ENCODE assay signal across 1 cellular context in the genomic region with DNA sequence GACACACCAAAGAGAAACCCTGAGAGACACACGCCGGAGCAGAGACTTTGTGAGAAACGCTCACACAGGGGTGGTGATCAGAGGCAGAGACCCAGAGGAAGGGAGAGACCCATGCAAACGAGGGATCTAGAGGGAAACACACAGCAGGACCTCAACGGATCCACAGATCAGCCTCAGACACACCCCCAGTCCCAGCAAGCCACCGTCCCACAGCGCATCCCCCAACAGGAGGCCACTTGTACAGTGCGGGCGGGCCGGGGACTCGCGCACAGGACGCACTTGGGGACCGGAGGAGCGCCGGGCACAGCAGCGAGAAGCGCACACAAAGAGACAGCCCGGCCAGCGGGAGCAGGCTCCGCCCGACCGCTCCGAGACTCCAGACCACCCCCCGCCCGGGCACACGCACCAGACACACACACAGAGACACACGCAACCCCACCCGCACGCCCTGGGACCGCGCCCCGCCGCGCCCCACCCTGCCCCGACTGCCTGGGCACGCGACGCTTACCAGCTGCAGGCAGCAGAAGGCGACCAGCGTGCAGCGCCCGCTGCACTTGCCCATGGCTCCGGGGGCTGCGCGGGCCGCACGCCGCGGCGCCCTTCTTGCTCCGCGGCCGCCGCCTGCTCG.
A peak's percentile ranks its signal among the peaks of the same experiment; 100 is the strongest.
TF ChIP-seq lines count a peak whose summit lies in the region.

No MANE protein-coding gene starts in this region.

TF ChIP-seq in HEK293, 187 proteins besides CTCF, POLR2A, EP300 and RAD21 (continued from another document and continues in another):
- TF ChIP-seq, protein P1, sequence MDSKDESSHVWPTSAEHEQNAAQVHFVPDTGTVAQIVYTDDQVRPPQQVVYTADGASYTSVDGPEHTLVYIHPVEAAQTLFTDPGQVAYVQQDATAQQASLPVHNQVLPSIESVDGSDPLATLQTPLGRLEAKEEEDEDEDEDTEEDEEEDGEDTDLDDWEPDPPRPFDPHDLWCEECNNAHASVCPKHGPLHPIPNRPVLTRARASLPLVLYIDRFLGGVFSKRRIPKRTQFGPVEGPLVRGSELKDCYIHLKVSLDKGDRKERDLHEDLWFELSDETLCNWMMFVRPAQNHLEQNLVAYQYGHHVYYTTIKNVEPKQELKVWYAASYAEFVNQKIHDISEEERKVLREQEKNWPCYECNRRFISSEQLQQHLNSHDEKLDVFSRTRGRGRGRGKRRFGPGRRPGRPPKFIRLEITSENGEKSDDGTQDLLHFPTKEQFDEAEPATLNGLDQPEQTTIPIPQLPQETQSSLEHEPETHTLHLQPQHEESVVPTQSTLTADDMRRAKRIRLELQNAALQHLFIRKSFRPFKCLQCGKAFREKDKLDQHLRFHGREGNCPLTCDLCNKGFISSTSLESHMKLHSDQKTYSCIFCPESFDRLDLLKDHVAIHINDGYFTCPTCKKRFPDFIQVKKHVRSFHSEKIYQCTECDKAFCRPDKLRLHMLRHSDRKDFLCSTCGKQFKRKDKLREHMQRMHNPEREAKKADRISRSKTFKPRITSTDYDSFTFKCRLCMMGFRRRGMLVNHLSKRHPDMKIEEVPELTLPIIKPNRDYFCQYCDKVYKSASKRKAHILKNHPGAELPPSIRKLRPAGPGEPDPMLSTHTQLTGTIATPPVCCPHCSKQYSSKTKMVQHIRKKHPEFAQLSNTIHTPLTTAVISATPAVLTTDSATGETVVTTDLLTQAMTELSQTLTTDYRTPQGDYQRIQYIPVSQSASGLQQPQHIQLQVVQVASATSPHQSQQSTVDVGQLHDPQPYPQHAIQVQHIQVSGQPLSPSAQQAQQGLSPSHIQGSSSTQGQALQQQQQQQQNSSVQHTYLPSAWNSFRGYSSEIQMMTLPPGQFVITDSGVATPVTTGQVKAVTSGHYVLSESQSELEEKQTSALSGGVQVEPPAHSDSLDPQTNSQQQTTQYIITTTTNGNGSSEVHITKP (tag by site-specific recombination; IDR thresholded peaks at IDR 0.05) = peak; percentile 32; the same call in 1 of the 2 replicates
- TF ChIP-seq ZNF366 (tag by site-specific recombination; conservative IDR thresholded peaks at IDR 0.05) (no peak), ZNF16 (tag by site-specific recombination; IDR thresholded peaks at IDR 0.05; ENCODE audit: low read depth) (no peak), HOXA7 (CRISPR knock-in tag; IDR thresholded peaks at IDR 0.05; ENCODE audit: borderline replicate concordance) (no peak), ZNF121 (tag by site-specific recombination; IDR thresholded peaks at IDR 0.05) (no peak), ZNF626 (tag by site-specific recombination; IDR thresholded peaks at IDR 0.05) (no peak), ZNF555 (tag by site-specific recombination; conservative IDR thresholded peaks at IDR 0.05) (no peak), ZNF514 (tag by site-specific recombination; IDR thresholded peaks at IDR 0.05) (no peak), YY1 (tag by site-specific recombination; IDR thresholded peaks at IDR 0.05) (no peak), ZNF544 (tag by site-specific recombination; IDR thresholded peaks at IDR 0.05) (no peak), GLIS2 (tag by site-specific recombination; IDR thresholded peaks at IDR 0.05) (peak; percentile 83), PRDM1 (tag by site-specific recombination; IDR thresholded peaks at IDR 0.05) (no peak), ZNF221 (tag by site-specific recombination; IDR thresholded peaks at IDR 0.05; ENCODE audit: borderline replicate concordance) (no peak), ZNF335 (tag by site-specific recombination; conservative IDR thresholded peaks at IDR 0.05) (peak; percentile 89), SP2 (tag by site-specific recombination; IDR thresholded peaks at IDR 0.05) (no peak), ZSCAN16 (tag by site-specific recombination; IDR thresholded peaks at IDR 0.05) (no peak), ZNF707 (tag by site-specific recombination; IDR thresholded peaks at IDR 0.05) (no peak), ZNF24 (tag by site-specific recombination; IDR thresholded peaks at IDR 0.05) (no peak), ZNF202 (tag by site-specific recombination; IDR thresholded peaks at IDR 0.05; ENCODE audit: borderline replicate concordance) (no peak), ZNF558 (tag by site-specific recombination; IDR thresholded peaks at IDR 0.05) (no peak), ZEB2 (tag by site-specific recombination; IDR thresholded peaks at IDR 0.05) (0 out of 2 replicates have a peak, but pooled peaks have one; percentile 44), GLI2 (tag by site-specific recombination; IDR thresholded peaks at IDR 0.05; ENCODE audit: borderline replicate concordance, low read depth) (no peak), ZNF140 (tag by site-specific recombination; IDR thresholded peaks at IDR 0.05) (no peak), ZNF621 (tag by site-specific recombination; IDR thresholded peaks at IDR 0.05) (no peak), ZNF155 (tag by site-specific recombination; IDR thresholded peaks at IDR 0.05) (no peak), ZNF266 (tag by site-specific recombination; IDR thresholded peaks at IDR 0.05; ENCODE audit: low read depth) (no peak), ZXDB (tag by site-specific recombination; IDR thresholded peaks at IDR 0.05) (no peak), ZNF571 (tag by site-specific recombination; IDR thresholded peaks at IDR 0.05) (no peak), ZNF473 (tag by site-specific recombination; IDR thresholded peaks at IDR 0.05) (no peak), GLIS1 (tag by site-specific recombination; IDR thresholded peaks at IDR 0.05) (peak; percentile 57; the same call in 1 of the 2 replicates), HOXD13 (CRISPR knock-in tag; IDR thresholded peaks at IDR 0.05; ENCODE audit: borderline replicate concordance) (no peak), ZNF792 (tag by site-specific recombination; IDR thresholded peaks at IDR 0.05) (no peak), ZBTB1 (tag by site-specific recombination; IDR thresholded peaks at IDR 0.05) (no peak), KLF7 (tag by site-specific recombination; IDR thresholded peaks at IDR 0.05; ENCODE audit: borderline replicate concordance) (peak; percentile 80; the same call in 1 of the 2 replicates), ZNF169 (tag by site-specific recombination; IDR thresholded peaks at IDR 0.05) (no peak), ZFHX2 (tag by site-specific recombination; conservative IDR thresholded peaks at IDR 0.05) (peak; percentile 13; the same call in 1 of the 2 replicates), ZNF416 (tag by site-specific recombination; IDR thresholded peaks at IDR 0.05) (no peak), ZNF529 (tag by site-specific recombination; IDR thresholded peaks at IDR 0.05; ENCODE audit: insufficient replicate concordance) (no peak)
- TF ChIP-seq, protein P2, sequence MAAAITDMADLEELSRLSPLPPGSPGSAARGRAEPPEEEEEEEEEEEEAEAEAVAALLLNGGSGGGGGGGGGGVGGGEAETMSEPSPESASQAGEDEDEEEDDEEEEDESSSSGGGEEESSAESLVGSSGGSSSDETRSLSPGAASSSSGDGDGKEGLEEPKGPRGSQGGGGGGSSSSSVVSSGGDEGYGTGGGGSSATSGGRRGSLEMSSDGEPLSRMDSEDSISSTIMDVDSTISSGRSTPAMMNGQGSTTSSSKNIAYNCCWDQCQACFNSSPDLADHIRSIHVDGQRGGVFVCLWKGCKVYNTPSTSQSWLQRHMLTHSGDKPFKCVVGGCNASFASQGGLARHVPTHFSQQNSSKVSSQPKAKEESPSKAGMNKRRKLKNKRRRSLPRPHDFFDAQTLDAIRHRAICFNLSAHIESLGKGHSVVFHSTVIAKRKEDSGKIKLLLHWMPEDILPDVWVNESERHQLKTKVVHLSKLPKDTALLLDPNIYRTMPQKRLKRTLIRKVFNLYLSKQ (tag by site-specific recombination; IDR thresholded peaks at IDR 0.05; ENCODE audit: borderline replicate concordance) = no peak
- TF ChIP-seq, protein P3, sequence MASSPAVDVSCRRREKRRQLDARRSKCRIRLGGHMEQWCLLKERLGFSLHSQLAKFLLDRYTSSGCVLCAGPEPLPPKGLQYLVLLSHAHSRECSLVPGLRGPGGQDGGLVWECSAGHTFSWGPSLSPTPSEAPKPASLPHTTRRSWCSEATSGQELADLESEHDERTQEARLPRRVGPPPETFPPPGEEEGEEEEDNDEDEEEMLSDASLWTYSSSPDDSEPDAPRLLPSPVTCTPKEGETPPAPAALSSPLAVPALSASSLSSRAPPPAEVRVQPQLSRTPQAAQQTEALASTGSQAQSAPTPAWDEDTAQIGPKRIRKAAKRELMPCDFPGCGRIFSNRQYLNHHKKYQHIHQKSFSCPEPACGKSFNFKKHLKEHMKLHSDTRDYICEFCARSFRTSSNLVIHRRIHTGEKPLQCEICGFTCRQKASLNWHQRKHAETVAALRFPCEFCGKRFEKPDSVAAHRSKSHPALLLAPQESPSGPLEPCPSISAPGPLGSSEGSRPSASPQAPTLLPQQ (tag by site-specific recombination; IDR thresholded peaks at IDR 0.05) = no peak
- TF ChIP-seq, protein P4, sequence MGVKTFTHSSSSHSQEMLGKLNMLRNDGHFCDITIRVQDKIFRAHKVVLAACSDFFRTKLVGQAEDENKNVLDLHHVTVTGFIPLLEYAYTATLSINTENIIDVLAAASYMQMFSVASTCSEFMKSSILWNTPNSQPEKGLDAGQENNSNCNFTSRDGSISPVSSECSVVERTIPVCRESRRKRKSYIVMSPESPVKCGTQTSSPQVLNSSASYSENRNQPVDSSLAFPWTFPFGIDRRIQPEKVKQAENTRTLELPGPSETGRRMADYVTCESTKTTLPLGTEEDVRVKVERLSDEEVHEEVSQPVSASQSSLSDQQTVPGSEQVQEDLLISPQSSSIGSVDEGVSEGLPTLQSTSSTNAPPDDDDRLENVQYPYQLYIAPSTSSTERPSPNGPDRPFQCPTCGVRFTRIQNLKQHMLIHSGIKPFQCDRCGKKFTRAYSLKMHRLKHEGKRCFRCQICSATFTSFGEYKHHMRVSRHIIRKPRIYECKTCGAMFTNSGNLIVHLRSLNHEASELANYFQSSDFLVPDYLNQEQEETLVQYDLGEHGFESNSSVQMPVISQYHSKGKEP (tag by site-specific recombination; IDR thresholded peaks at IDR 0.05) = no peak
- TF ChIP-seq, protein P5, sequence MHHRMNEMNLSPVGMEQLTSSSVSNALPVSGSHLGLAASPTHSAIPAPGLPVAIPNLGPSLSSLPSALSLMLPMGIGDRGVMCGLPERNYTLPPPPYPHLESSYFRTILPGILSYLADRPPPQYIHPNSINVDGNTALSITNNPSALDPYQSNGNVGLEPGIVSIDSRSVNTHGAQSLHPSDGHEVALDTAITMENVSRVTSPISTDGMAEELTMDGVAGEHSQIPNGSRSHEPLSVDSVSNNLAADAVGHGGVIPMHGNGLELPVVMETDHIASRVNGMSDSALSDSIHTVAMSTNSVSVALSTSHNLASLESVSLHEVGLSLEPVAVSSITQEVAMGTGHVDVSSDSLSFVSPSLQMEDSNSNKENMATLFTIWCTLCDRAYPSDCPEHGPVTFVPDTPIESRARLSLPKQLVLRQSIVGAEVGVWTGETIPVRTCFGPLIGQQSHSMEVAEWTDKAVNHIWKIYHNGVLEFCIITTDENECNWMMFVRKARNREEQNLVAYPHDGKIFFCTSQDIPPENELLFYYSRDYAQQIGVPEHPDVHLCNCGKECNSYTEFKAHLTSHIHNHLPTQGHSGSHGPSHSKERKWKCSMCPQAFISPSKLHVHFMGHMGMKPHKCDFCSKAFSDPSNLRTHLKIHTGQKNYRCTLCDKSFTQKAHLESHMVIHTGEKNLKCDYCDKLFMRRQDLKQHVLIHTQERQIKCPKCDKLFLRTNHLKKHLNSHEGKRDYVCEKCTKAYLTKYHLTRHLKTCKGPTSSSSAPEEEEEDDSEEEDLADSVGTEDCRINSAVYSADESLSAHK (tag by site-specific recombination; IDR thresholded peaks at IDR 0.05) = no peak
- TF ChIP-seq, protein P6, sequence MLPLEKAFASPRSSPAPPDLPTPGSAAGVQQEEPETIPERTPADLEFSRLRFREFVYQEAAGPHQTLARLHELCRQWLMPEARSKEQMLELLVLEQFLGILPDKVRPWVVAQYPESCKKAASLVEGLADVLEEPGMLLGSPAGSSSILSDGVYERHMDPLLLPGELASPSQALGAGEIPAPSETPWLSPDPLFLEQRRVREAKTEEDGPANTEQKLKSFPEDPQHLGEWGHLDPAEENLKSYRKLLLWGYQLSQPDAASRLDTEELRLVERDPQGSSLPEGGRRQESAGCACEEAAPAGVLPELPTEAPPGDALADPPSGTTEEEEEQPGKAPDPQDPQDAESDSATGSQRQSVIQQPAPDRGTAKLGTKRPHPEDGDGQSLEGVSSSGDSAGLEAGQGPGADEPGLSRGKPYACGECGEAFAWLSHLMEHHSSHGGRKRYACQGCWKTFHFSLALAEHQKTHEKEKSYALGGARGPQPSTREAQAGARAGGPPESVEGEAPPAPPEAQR (tag by site-specific recombination; IDR thresholded peaks at IDR 0.05) = no peak
- TF ChIP-seq, protein P7, sequence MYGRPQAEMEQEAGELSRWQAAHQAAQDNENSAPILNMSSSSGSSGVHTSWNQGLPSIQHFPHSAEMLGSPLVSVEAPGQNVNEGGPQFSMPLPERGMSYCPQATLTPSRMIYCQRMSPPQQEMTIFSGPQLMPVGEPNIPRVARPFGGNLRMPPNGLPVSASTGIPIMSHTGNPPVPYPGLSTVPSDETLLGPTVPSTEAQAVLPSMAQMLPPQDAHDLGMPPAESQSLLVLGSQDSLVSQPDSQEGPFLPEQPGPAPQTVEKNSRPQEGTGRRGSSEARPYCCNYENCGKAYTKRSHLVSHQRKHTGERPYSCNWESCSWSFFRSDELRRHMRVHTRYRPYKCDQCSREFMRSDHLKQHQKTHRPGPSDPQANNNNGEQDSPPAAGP (tag by site-specific recombination; IDR thresholded peaks at IDR 0.05) = peak; percentile 82
- TF ChIP-seq, protein P8, sequence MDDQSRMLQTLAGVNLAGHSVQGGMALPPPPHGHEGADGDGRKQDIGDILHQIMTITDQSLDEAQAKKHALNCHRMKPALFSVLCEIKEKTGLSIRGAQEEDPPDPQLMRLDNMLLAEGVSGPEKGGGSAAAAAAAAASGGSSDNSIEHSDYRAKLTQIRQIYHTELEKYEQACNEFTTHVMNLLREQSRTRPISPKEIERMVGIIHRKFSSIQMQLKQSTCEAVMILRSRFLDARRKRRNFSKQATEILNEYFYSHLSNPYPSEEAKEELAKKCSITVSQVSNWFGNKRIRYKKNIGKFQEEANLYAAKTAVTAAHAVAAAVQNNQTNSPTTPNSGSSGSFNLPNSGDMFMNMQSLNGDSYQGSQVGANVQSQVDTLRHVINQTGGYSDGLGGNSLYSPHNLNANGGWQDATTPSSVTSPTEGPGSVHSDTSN (CRISPR knock-in tag; IDR thresholded peaks at IDR 0.05) = no peak
- TF ChIP-seq, protein P9, sequence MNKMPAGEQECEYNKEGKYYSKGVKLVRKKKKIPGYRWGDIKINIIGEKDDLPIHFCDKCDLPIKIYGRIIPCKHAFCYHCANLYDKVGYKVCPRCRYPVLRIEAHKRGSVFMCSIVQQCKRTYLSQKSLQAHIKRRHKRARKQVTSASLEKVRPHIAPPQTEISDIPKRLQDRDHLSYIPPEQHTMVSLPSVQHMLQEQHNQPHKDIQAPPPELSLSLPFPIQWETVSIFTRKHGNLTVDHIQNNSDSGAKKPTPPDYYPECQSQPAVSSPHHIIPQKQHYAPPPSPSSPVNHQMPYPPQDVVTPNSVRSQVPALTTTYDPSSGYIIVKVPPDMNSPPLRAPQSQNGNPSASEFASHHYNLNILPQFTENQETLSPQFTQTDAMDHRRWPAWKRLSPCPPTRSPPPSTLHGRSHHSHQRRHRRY (tag by site-specific recombination; IDR thresholded peaks at IDR 0.05) = no peak
- TF ChIP-seq, protein P10, sequence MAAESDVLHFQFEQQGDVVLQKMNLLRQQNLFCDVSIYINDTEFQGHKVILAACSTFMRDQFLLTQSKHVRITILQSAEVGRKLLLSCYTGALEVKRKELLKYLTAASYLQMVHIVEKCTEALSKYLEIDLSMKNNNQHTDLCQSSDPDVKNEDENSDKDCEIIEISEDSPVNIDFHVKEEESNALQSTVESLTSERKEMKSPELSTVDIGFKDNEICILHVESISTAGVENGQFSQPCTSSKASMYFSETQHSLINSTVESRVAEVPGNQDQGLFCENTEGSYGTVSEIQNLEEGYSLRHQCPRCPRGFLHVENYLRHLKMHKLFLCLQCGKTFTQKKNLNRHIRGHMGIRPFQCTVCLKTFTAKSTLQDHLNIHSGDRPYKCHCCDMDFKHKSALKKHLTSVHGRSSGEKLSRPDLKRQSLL (tag by site-specific recombination; IDR thresholded peaks at IDR 0.05) = no peak
